Comparison of ENCODE assay signal across 29 cellular contexts in genomic region chr10:33588974-33589600, GRCh38.
"Had no signal": no experiment of that assay in that cellular context is flagged by ENCODE, and none has a peak within 500 bp of the region (broad histone marks: within the 10 kb centered on the region; RNA-seq: fewer than 3 reads in every experiment).

No MANE protein-coding gene starts in this region.

- H3K36me3 ChIP-seq: esophagus muscularis mucosa, gastrocnemius medialis, heart right ventricle, WERI-Rb-1 had no signal

- DNase-seq: activated B cell treated with CpG ODN at 0.5 μM for 24 hours; activated CD4-positive, alpha-beta T cell treated with anti-CD3 and anti-CD28 coated beads for 48 hours; activated CD4-positive, alpha-beta T cell treated with anti-CD3 and anti-CD28 coated beads, Interleukin-2, amount 50 U/mL, for 1 hour; activated CD4-positive, alpha-beta T cell treated with anti-CD3 and anti-CD28 coated beads, Interleukin-2, amount 50 U/mL, for 48 hours; activated CD8-positive, alpha-beta memory T cell treated with anti-CD3 and anti-CD28 coated beads for 24 hours; activated CD8-positive, alpha-beta T cell treated with anti-CD3 and anti-CD28 coated beads for 36 hours; activated effector memory CD4-positive, alpha-beta T cell treated with Interleukin-2 at 50 U/mL for 16 hours; activated gamma-delta T cell treated with Interleukin-2 at 50 U/mL for 16 hours; activated naive CD4-positive, alpha-beta T cell treated with anti-CD3 and anti-CD28 coated beads, Interleukin-2, amount 50 U/mL, for 16 hours; activated naive CD4-positive, alpha-beta T cell treated with Interleukin-2 at 50 U/mL for 16 hours; activated T-cell treated with anti-CD3 and anti-CD28 coated beads, Interleukin-2, amount 50 U/mL, for 4 hours; amygdala; aorta; body of pancreas; caudate nucleus; cortex of kidney; dermis blood vessel endothelial cell; effector CD4-positive, alpha-beta T cell; effector memory CD8-positive, alpha-beta T cell; erythroblast; foreskin keratinocyte; gastrocnemius medialis; heart right ventricle; T-cell; T1000; WERI-Rb-1 had no signal

- H3K4me1 ChIP-seq: esophagus muscularis mucosa, gastrocnemius medialis, heart right ventricle had no signal

- ATAC-seq: activated CD4-positive, CD25-positive, alpha-beta regulatory T cell treated with anti-CD3 and anti-CD28 coated beads, Interleukin-2, amount 50 U/mL, for 24 hours; activated CD8-positive, alpha-beta T cell treated with anti-CD3 and anti-CD28 coated beads for 36 hours; activated T-cell treated with anti-CD3 and anti-CD28 coated beads, Interleukin-2, amount 50 U/mL, for 4 hours; activated T-helper 17 cell treated with anti-CD3 and anti-CD28 coated beads, Interleukin-2, amount 50 U/mL, for 72 hours; body of pancreas; effector memory CD8-positive, alpha-beta T cell; foreskin keratinocyte; gastrocnemius medialis; heart right ventricle; T-cell had no signal

- H3K9me3 ChIP-seq: body of pancreas, esophagus muscularis mucosa, gastrocnemius medialis had no signal

- H3K27ac ChIP-seq: body of pancreas, esophagus muscularis mucosa, foreskin keratinocyte, gastrocnemius medialis, heart right ventricle, WERI-Rb-1 had no signal

- H3K27me3 ChIP-seq: body of pancreas, esophagus muscularis mucosa, foreskin keratinocyte, gastrocnemius medialis, heart right ventricle had no signal

- H3K4me3 ChIP-seq: body of pancreas, esophagus muscularis mucosa, gastrocnemius medialis, heart right ventricle had no signal
